1 cellular context compared by ENCODE assay signal in the genomic region with DNA sequence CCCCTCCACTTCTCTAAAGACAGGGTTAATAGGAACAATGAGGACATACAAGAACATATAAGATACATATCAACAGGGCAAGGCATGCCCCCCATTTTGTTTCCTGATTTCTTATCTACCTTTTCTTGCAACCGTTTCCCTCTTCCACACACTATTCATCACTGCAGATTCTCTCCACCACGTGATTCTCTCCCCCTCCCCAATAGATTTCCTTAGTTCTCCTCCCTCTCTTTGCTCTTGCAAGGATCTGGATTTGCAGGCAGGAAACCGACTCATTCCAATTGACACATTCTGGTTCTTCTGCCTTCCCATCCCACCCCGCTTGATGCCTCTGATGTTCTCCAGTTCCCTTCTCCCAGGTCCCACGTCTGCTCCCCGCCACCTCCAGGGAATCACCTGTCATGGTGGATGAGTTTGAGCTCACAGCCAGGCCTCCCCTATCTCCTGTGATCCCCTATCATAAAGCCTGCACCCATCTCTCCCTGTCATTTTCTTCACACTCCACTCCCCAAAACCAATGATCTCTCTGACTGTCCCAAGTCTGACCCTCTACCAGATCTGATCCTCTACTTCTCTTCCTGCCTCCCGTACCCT.
TF ChIP-seq lines count a peak whose summit lies in the region.

No MANE protein-coding gene starts in this region.

TF ChIP-seq in H1, 55 proteins besides CTCF, POLR2A, EP300 and RAD21:
- TF ChIP-seq BACH1 (IDR thresholded peaks at IDR 0.05; ENCODE audit: low read length) (no peak), MAFK (IDR thresholded peaks at IDR 0.05; ENCODE audit: low read depth, low read length) (no peak), HDAC2 (IDR thresholded peaks at IDR 0.05; ENCODE audit: borderline replicate concordance in 1 of 2, low read depth in 2 of 2, low read length in 2 of 2) (no peak), KDM5A (IDR thresholded peaks at IDR 0.05; ENCODE audit: low read length) (no peak), SIN3A (conservative IDR thresholded peaks at IDR 0.05 in 1 of 2, IDR thresholded peaks at IDR 0.05 in 1 of 2; ENCODE audit: low read depth in 1 of 2, low read length in 2 of 2) (no peak), SP4 (IDR thresholded peaks at IDR 0.05; ENCODE audit: low read length) (no peak), YY1 (IDR thresholded peaks at IDR 0.05; ENCODE audit: low read depth, low read length) (no peak), TEAD4 (IDR thresholded peaks at IDR 0.05; ENCODE audit: low read depth, low read length) (no peak), JUN (IDR thresholded peaks at IDR 0.05; ENCODE audit: low read depth, low read length) (no peak), KDM1A (IDR thresholded peaks at IDR 0.05; ENCODE audit: borderline replicate concordance, low read length) (no peak), NRF1 (IDR thresholded peaks at IDR 0.05; ENCODE audit: low read depth, low read length) (no peak), CBX5 (IDR thresholded peaks at IDR 0.05; ENCODE audit: low read depth, low read length) (no peak), GTF2F1 (IDR thresholded peaks at IDR 0.05; ENCODE audit: borderline replicate concordance, low read depth, low read length) (no peak), CBX8 (IDR thresholded peaks at IDR 0.05; ENCODE audit: borderline replicate concordance, low read depth, low read length) (no peak), TAF1 (IDR thresholded peaks at IDR 0.05; ENCODE audit: low read depth, low read length) (no peak), GABPA (IDR thresholded peaks at IDR 0.05; ENCODE audit: borderline replicate concordance, insufficient read depth, low read length) (no peak), TAF7 (optimal IDR thresholded peaks at IDR 0.05; ENCODE audit: borderline replicate concordance, low read depth, low read length) (no peak)
- TF ChIP-seq, protein P1, sequence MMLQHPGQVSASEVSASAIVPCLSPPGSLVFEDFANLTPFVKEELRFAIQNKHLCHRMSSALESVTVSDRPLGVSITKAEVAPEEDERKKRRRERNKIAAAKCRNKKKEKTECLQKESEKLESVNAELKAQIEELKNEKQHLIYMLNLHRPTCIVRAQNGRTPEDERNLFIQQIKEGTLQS (IDR thresholded peaks at IDR 0.05; ENCODE audit: insufficient read depth, low read depth, low read length) = no peak
